In genomic region chr16:30574678-30575077, GRCh38 we compare ENCODE assay signal across 16 cellular contexts. TPM values are rescaled to one million over a fixed set of nuclear protein-coding genes. Genes with fewer than 3 reads are reported as not detected.
A peak's percentile ranks its signal among the peaks of the same experiment; 100 is the strongest.
DNase-seq lines count a peak whose midpoint lies in the region; TF ChIP-seq lines count a peak whose summit lies in the region.
"Had no signal": no experiment of that assay in that cellular context is flagged by ENCODE, and none has a peak within 500 bp of the region (broad histone marks: within the 10 kb centered on the region; RNA-seq: fewer than 3 reads in every experiment).

No MANE protein-coding gene starts in this region.

- no peak overlapping the region for H3K4me3 ChIP-seq in CD4-positive, alpha-beta memory T cell (ENCODE audit: low read length in 2 of 2)
- H3K4me3 ChIP-seq: A549, pancreas, Peyer's patch, sigmoid colon, uterus had no signal

- peak overlapping the region; percentile 32 for H3K4me3 Mint-ChIP-seq in T-helper 2 cell treated with Interferon-gamma antibody and Interleukin-4, amounts not matched to agents 5 μg/mL and 100 μg/mL, for 36 hours
- H3K4me3 Mint-ChIP-seq in glutamatergic neuron (ENCODE audit: unreplicated experiment) = peak overlapping the region; percentile 20
- H3K4me3 Mint-ChIP-seq in CD4-positive, alpha-beta memory T cell = peak overlapping the region in 1 of 8 donors; percentile 8
- H3K4me3 Mint-ChIP-seq: activated naive CD4-positive, alpha-beta T cell treated with anti-CD3 and anti-CD28 coated beads, Interleukin-2, amount 10 ng/mL, durations not matched to agents 7 days and 5 days had no signal

- no peak for DNase-seq in T-helper 2 cell treated with Interferon-gamma antibody and Interleukin-4, amounts not matched to agents 5 μg/mL and 100 μg/mL, for 36 hours (ENCODE audit: low spot score)
- DNase-seq in T-helper 2 cell (no peak), glutamatergic neuron (no peak)
- no peak for DNase-seq in CD4-positive, alpha-beta memory T cell
- DNase-seq: activated CD4-positive, alpha-beta T cell treated with anti-CD3 and anti-CD28 coated beads for 4 hours; activated naive CD4-positive, alpha-beta T cell treated with anti-CD3 and anti-CD28 coated beads, Interleukin-2, amount 10 ng/mL, durations not matched to agents 7 days and 5 days; C1 segment of cervical spinal cord; mammary epithelial cell; NCI-H1417; NCI-H2171 treated with DMSO at 0.1 percent for 48 hours; NCI-H774; pancreas; Peyer's patch; sigmoid colon; uterus had no signal

- TF ChIP-seq CTCF in glutamatergic neuron (IDR thresholded peaks at IDR 0.05; ENCODE audit: partially characterized antibody, unreplicated experiment) = no peak

- H3K4me1 ChIP-seq in CD4-positive, alpha-beta memory T cell (ENCODE audit: insufficient read depth, low read length) = peaks cover 23% of the 10 kb centered on the region

- CTCF ChIA-PET in CD4-positive, alpha-beta memory T cell (lab: Charles Lee; ENCODE audit: partially characterized antibody) = interaction anchor here (0.7 to 1.2 kb wide), 3 partner anchors 17 to 55 kb away, joined by 3 to 4 read pairs (median 4); no protein-coding TSS in a partner anchor

- peaks cover 15% of the 10 kb centered on the region for H3K36me3 Mint-ChIP-seq in T-helper 2 cell treated with Interferon-gamma antibody and Interleukin-4, amounts not matched to agents 5 μg/mL and 100 μg/mL, for 36 hours (ENCODE audit: low read depth)
- no peaks in the 10 kb centered on the region for H3K36me3 Mint-ChIP-seq in glutamatergic neuron (ENCODE audit: unreplicated experiment)
- H3K36me3 Mint-ChIP-seq in CD4-positive, alpha-beta memory T cell = peaks cover 4 to 5% of the 10 kb centered on the region in 2 donors

- POLR2A ChIA-PET in CD4-positive, alpha-beta memory T cell (lab: Charles Lee; ENCODE audit: partially characterized antibody) = interaction anchor here (0.6 to 1.5 kb wide), 3 partner anchors 39 to 387 kb away, joined by 3 to 5 read pairs (median 3); partner anchors contain the start of genes DCTPP1 and ZNF747

- intact Hi-C loops in CD4-positive, alpha-beta memory T cell (cut with micrococcal nuclease) = loop anchor here (5.0 kb wide), 1 partner anchor 53 kb away; no protein-coding TSS in a partner anchor

- H3K4me1 Mint-ChIP-seq in T-helper 2 cell treated with Interferon-gamma antibody and Interleukin-4, amounts not matched to agents 5 μg/mL and 100 μg/mL, for 36 hours (ENCODE audit: low read depth) = peaks cover 21% of the 10 kb centered on the region
- peaks cover 9% of the 10 kb centered on the region for H3K4me1 Mint-ChIP-seq in glutamatergic neuron (ENCODE audit: low read depth, unreplicated experiment)
- peaks cover 9 to 30% (median 18%) of the 10 kb centered on the region in 4 donors for H3K4me1 Mint-ChIP-seq in CD4-positive, alpha-beta memory T cell

- peaks cover 8% of the 10 kb centered on the region for H3K36me3 ChIP-seq in CD4-positive, alpha-beta memory T cell (ENCODE audit: insufficient read depth, low read length)
- H3K36me3 ChIP-seq: pancreas, uterus had no signal

- no peaks in the 10 kb centered on the region for H3K27me3 Mint-ChIP-seq in T-helper 2 cell treated with Interferon-gamma antibody and Interleukin-4, amounts not matched to agents 5 μg/mL and 100 μg/mL, for 36 hours (ENCODE audit: low read depth)
- H3K27me3 Mint-ChIP-seq in glutamatergic neuron (ENCODE audit: unreplicated experiment) = peaks cover 4% of the 10 kb centered on the region
- no peaks in the 10 kb centered on the region for H3K27me3 Mint-ChIP-seq in CD4-positive, alpha-beta memory T cell
- H3K27me3 Mint-ChIP-seq: activated naive CD4-positive, alpha-beta T cell treated with anti-CD3 and anti-CD28 coated beads, Interleukin-2, amount 10 ng/mL, durations not matched to agents 7 days and 5 days had no signal

- H3K9me3 Mint-ChIP-seq in T-helper 2 cell treated with Interferon-gamma antibody and Interleukin-4, amounts not matched to agents 5 μg/mL and 100 μg/mL, for 36 hours = no peaks in the 10 kb centered on the region
- peaks cover 7% of the 10 kb centered on the region for H3K9me3 Mint-ChIP-seq in glutamatergic neuron (ENCODE audit: unreplicated experiment)
- no peaks in the 10 kb centered on the region for H3K9me3 Mint-ChIP-seq in CD4-positive, alpha-beta memory T cell
- H3K9me3 Mint-ChIP-seq: activated naive CD4-positive, alpha-beta T cell treated with anti-CD3 and anti-CD28 coated beads, Interleukin-2, amount 10 ng/mL, durations not matched to agents 7 days and 5 days had no signal

- H3K27me3 ChIP-seq in CD4-positive, alpha-beta memory T cell (ENCODE audit: insufficient read depth, low read length) = no peaks in the 10 kb centered on the region
- H3K27me3 ChIP-seq: pancreas, Peyer's patch, sigmoid colon, uterus had no signal

- no peak overlapping the region for H3K27ac ChIP-seq in CD4-positive, alpha-beta memory T cell (ENCODE audit: low read depth, low read length)
- H3K27ac ChIP-seq: A549, pancreas, Peyer's patch, sigmoid colon, uterus had no signal

- H3K27ac Mint-ChIP-seq in T-helper 2 cell treated with Interferon-gamma antibody and Interleukin-4, amounts not matched to agents 5 μg/mL and 100 μg/mL, for 36 hours = peak overlapping the region; percentile 20
- no peak overlapping the region for H3K27ac Mint-ChIP-seq in glutamatergic neuron (ENCODE audit: unreplicated experiment)
- peak overlapping the region in 3 of 7 donors; percentile 17 to 70 (median 48) for H3K27ac Mint-ChIP-seq in CD4-positive, alpha-beta memory T cell
- H3K27ac Mint-ChIP-seq: activated naive CD4-positive, alpha-beta T cell treated with anti-CD3 and anti-CD28 coated beads, Interleukin-2, amount 10 ng/mL, durations not matched to agents 7 days and 5 days had no signal

- H3K9me3 ChIP-seq in CD4-positive, alpha-beta memory T cell (ENCODE audit: control insufficient read depth in 1 of 2, low read length in 2 of 2) = no peaks in the 10 kb centered on the region
- H3K9me3 ChIP-seq: A549, pancreas, Peyer's patch, sigmoid colon, uterus had no signal

RNA-seq across cellular contexts. Expression of gene ZNF688, which starts 3.2 kb away (rescaled TPM):
- total RNA-seq in glutamatergic neuron (ENCODE audit: unreplicated experiment) = 18.7 TPM
- 10 to 100 TPM; 21.4 to 22.7 TPM for total RNA-seq in CD4-positive, alpha-beta memory T cell
- 10 to 100 TPM; 31.7 to 33.8 TPM for polyA plus RNA-seq in CD4-positive, alpha-beta memory T cell

RNA-seq across cellular contexts. Expression of gene ZNF785, which starts 10.8 kb away (rescaled TPM):
- 58.4 TPM for total RNA-seq in glutamatergic neuron (ENCODE audit: unreplicated experiment)
- 10 to 100 TPM; 33.4 to 34.2 TPM for total RNA-seq in CD4-positive, alpha-beta memory T cell
- 1 to 10 TPM; 1.7 to 3.4 TPM for polyA plus RNA-seq in CD4-positive, alpha-beta memory T cell
- polyA plus RNA-seq: A549 had no signal

RNA-seq across cellular contexts. Expression of gene ZNF764, which starts 16.5 kb away (rescaled TPM):
- total RNA-seq in glutamatergic neuron (ENCODE audit: unreplicated experiment) = 39.0 TPM
- total RNA-seq in CD4-positive, alpha-beta memory T cell = 10 to 100 TPM; 28.9 to 29.3 TPM
- 1 to 10 TPM; 4.2 to 8.8 TPM for polyA plus RNA-seq in CD4-positive, alpha-beta memory T cell

RNA-seq across cellular contexts. Expression of gene ZNF689, which starts 35.5 kb away (rescaled TPM):
- 14.6 TPM for total RNA-seq in glutamatergic neuron (ENCODE audit: unreplicated experiment)
- total RNA-seq in CD4-positive, alpha-beta memory T cell = 10 to 100 TPM; 13.1 to 14.5 TPM
- polyA plus RNA-seq in CD4-positive, alpha-beta memory T cell = 10 to 100 TPM; 11.9 to 13.5 TPM

RNA-seq across cellular contexts. Expression of gene ZNF747, which starts 40.0 kb away (rescaled TPM):
- total RNA-seq in glutamatergic neuron (ENCODE audit: unreplicated experiment) = 15.1 TPM
- total RNA-seq in CD4-positive, alpha-beta memory T cell = 10 to 100 TPM; 15.7 to 17.8 TPM
- polyA plus RNA-seq in CD4-positive, alpha-beta memory T cell = 1 to 10 TPM; 7.8 to 8.8 TPM
